In genomic region chr2:186726938-186727337, GRCh38 we compare ENCODE assay signal across 18 cellular contexts. TPM values are rescaled to one million over a fixed set of nuclear protein-coding genes. Genes with fewer than 3 reads are reported as not detected.
DNase-seq lines count a peak whose midpoint lies in the region; ATAC-seq, FAIRE-seq and TF ChIP-seq lines count a peak whose summit lies in the region.
"Had no signal": no experiment of that assay in that cellular context is flagged by ENCODE, and none has a peak within 500 bp of the region (broad histone marks: within the 10 kb centered on the region; RNA-seq: fewer than 3 reads in every experiment).

No MANE protein-coding gene starts in this region.

- H3K4me3 ChIP-seq in adipocyte (ENCODE audit: low read length) (no peak overlapping the region), fibroblast of the aortic adventitia (ENCODE audit: low read depth, low read length) (no peak overlapping the region), small intestine (ENCODE audit: low read depth in 1 of 2, low read length in 2 of 2) (no peak overlapping the region), OCI-LY7 (ENCODE audit: low read depth, low read length, poor library complexity, severe bottlenecking) (no peak overlapping the region)
- H3K4me3 ChIP-seq: K562, stomach had no signal

- H3K36me3 ChIP-seq in adipocyte (ENCODE audit: control insufficient read depth, insufficient read depth, low read length, severe bottlenecking) (no peaks in the 10 kb centered on the region), small intestine (ENCODE audit: control insufficient read depth in 2 of 2, insufficient read depth in 2 of 2, low read length in 2 of 2) (no peaks in the 10 kb centered on the region), OCI-LY7 (ENCODE audit: insufficient read depth, low read length) (no peaks in the 10 kb centered on the region)
- H3K36me3 ChIP-seq: stomach had no signal

- no peak overlapping the region for H2AFZ ChIP-seq in OCI-LY7 (ENCODE audit: low read length)

- no peaks in the 10 kb centered on the region for H3K9me3 ChIP-seq in adipocyte (ENCODE audit: control insufficient read depth, low read length)
- no peaks in the 10 kb centered on the region for H3K9me3 ChIP-seq in small intestine (ENCODE audit: control insufficient read depth, low read depth)
- no peaks in the 10 kb centered on the region for H3K9me3 ChIP-seq in OCI-LY7 (ENCODE audit: low read length)
- H3K9me3 ChIP-seq: stomach had no signal

- BruUV-seq in OCI-LY7 (replicated peaks; lab: Mats Ljungman, UMichigan), result no TSS peak

- TF ChIP-seq CTCF in fibroblast of the aortic adventitia (IDR thresholded peaks at IDR 0.05; ENCODE audit: insufficient read depth, low read length) (no peak), OCI-LY7 (conservative IDR thresholded peaks at IDR 0.05; ENCODE audit: low read length) (no peak)

- no peak for ATAC-seq in Right ventricle myocardium inferior
- ATAC-seq: K562, T-cell had no signal

- DNase-seq in HCEC 1CT, result peak; percentile 30
- DNase-seq in adipocyte (ENCODE audit: low read depth), result peak; percentile 9
- peak; percentile 17 for DNase-seq in fibroblast of the aortic adventitia (ENCODE audit: low read depth)
- peak; percentile 2 for DNase-seq in stromal cell of bone marrow (ENCODE audit: low read depth)
- DNase-seq in small intestine, result no peak
- no peak for DNase-seq in AG08396 (ENCODE audit: low spot score)
- no peak for DNase-seq in Right ventricle myocardium inferior (ENCODE audit: missing footprints)
- DNase-seq in OCI-LY7 (ENCODE audit: low spot score), result no peak
- DNase-seq: anterior cingulate cortex, endodermal cell, foreskin melanocyte, naive B cell, NCI-H2029, NCI-H510A, stomach, T-cell had no signal

- no peak for FAIRE-seq in small intestine (lab: Jason Lieb, UNC)
- FAIRE-seq: K562 had no signal

- no peak overlapping the region for H3K9ac ChIP-seq in adipocyte (ENCODE audit: low read length)

- POLR2A ChIA-PET in OCI-LY7 (lab: Charles Lee), result no interaction called here

- H3K4me2 ChIP-seq in OCI-LY7 (ENCODE audit: low read length), result no peak overlapping the region

- H3K9me2 ChIP-seq in OCI-LY7 (ENCODE audit: insufficient read depth, low read length), result no peaks in the 10 kb centered on the region

- 57 to 80% (median 64%) methylated on average over 3 of the region's 3 CpGs for WGBS in small intestine, 3 donors

- no peaks in the 10 kb centered on the region for H3K27me3 ChIP-seq in adipocyte (replicated peaks; ENCODE audit: control insufficient read depth, insufficient read depth, low read length)
- H3K27me3 ChIP-seq in small intestine (ENCODE audit: control insufficient read depth in 2 of 2, insufficient read depth in 2 of 2, low read length in 2 of 2), result no peaks in the 10 kb centered on the region
- H3K27me3 ChIP-seq: stomach had no signal

- CTCF ChIA-PET in OCI-LY7 (lab: Charles Lee; ENCODE audit: unreplicated experiment), result no interaction called here

- H4K20me1 ChIP-seq in OCI-LY7 (ENCODE audit: insufficient read depth, low read length), result no peaks in the 10 kb centered on the region

- intact Hi-C loops in Right ventricle myocardium inferior (cut with DNase I) (no loop called here), OCI-LY7 (cut with micrococcal nuclease; ENCODE audit: unreplicated experiment) (no loop called here)

- H3K4me1 ChIP-seq in adipocyte (ENCODE audit: control insufficient read depth, insufficient read depth, low read length) (no peaks in the 10 kb centered on the region), small intestine (ENCODE audit: control insufficient read depth in 2 of 2, insufficient read depth in 1 of 2, low read depth in 1 of 2, low read length in 1 of 2) (no peaks in the 10 kb centered on the region), OCI-LY7 (ENCODE audit: insufficient read depth, low read length, poor library complexity, severe bottlenecking) (no peaks in the 10 kb centered on the region)
- H3K4me1 ChIP-seq: stomach had no signal

- H3K27ac ChIP-seq in small intestine (ENCODE audit: low read depth in 1 of 2, low read length in 1 of 2) (no peak overlapping the region), OCI-LY7 (ENCODE audit: low read depth, low read length, poor library complexity, severe bottlenecking) (no peak overlapping the region)
- H3K27ac ChIP-seq: C4-2B, stomach had no signal

- H3K79me2 ChIP-seq in OCI-LY7 (ENCODE audit: insufficient read depth, low read depth, low read length), result no peaks in the 10 kb centered on the region

RNA-seq across cellular contexts. Expression of gene FAM171B, which starts 33.1 kb away (rescaled TPM):
- total RNA-seq in fibroblast of the aortic adventitia (ENCODE audit: low replicate concordance) (24.9 and 32.4 TPM in 2 replicates), Right ventricle myocardium inferior (3.4 TPM), OCI-LY7 (2022) (not detected in 2 replicates)
- polyA plus RNA-seq in small intestine, result 1 to 10 TPM in 1 of 3 donors, under 1 TPM in 1, not detected in 1; 0.27 to 2.4 TPM
- total RNA-seq in OCI-LY7 (2014; rRNA removed; shearing (Covaris generic)), result not detected in 2 replicates

Comparison
In these comparisons a context has a peak if more than half of its experiments do, and no peak if none do; other contexts are left out.
1. DNase-seq: peak in HCEC 1CT (single experiment), adipocyte (single experiment), fibroblast of the aortic adventitia (single experiment) and stromal cell of bone marrow (single experiment); none in small intestine (single experiment), AG08396 (single experiment), Right ventricle myocardium inferior (single experiment) and OCI-LY7 (single experiment).